29 cellular contexts compared by ENCODE assay signal in genomic region chr4:21893136-21893535, GRCh38. TPM values are rescaled to one million over a fixed set of nuclear protein-coding genes. Genes with fewer than 3 reads are reported as not detected.
"Had no signal": no experiment of that assay in that cellular context is flagged by ENCODE, and none has a peak within 500 bp of the region (broad histone marks: within the 10 kb centered on the region; RNA-seq: fewer than 3 reads in every experiment).

No MANE protein-coding gene starts in this region.

- H2AFZ ChIP-seq: parathyroid adenoma had no signal

- H3K4me2 ChIP-seq: smooth muscle cell had no signal

- H3K9me3 ChIP-seq: testis, uterus had no signal

- H3K36me3 ChIP-seq: lower lobe of right lung, uterus had no signal

- H3K36me3 Mint-ChIP-seq: activated naive CD4-positive, alpha-beta T cell treated with anti-CD3 and anti-CD28 coated beads, Interleukin-2, amount 50 U/mL, for 24 hours; brain; stimulated activated memory B cell treated with anti-CD40 and anti-IgM and Interleukin-4, amounts not matched to agents 10 μg/mL and 1 μg/mL and 100 μg/mL, for 72 hours had no signal

- H3K4me1 ChIP-seq: foreskin keratinocyte, lower lobe of right lung, parathyroid adenoma, testis, uterus had no signal

- H3K9ac ChIP-seq: parathyroid adenoma had no signal

- H3K4me3 ChIP-seq: lower lobe of right lung, smooth muscle cell, testis, uterus had no signal

- H3K27ac Mint-ChIP-seq: activated CD8-positive, alpha-beta T cell treated with anti-CD3 and anti-CD28 coated beads, Interleukin-2, amount 10 ng/mL, durations not matched to agents 7 days and 5 days; activated naive CD4-positive, alpha-beta T cell treated with anti-CD3 and anti-CD28 coated beads, Interleukin-2, amount 50 U/mL, for 24 hours; brain; dendritic cell treated with granulocyte-macrophage colony-stimulating factor and Interleukin-4, amounts not matched to agents 40 ng/mL and 50 ng/mL, for 4 days; naive B cell; stimulated activated memory B cell treated with anti-CD40 and anti-IgM and Interleukin-4, amounts not matched to agents 10 μg/mL and 1 μg/mL and 100 μg/mL, for 72 hours had no signal

- H3K27ac ChIP-seq: foreskin keratinocyte, lower lobe of right lung, parathyroid adenoma, testis had no signal

- H3K4me3 Mint-ChIP-seq: activated CD8-positive, alpha-beta T cell treated with anti-CD3 and anti-CD28 coated beads, Interleukin-2, amount 10 ng/mL, durations not matched to agents 7 days and 5 days; activated naive CD4-positive, alpha-beta T cell treated with anti-CD3 and anti-CD28 coated beads, Interleukin-2, amount 50 U/mL, for 24 hours; brain; dendritic cell treated with granulocyte-macrophage colony-stimulating factor and Interleukin-4, amounts not matched to agents 40 ng/mL and 50 ng/mL, for 4 days; naive B cell; stimulated activated memory B cell treated with anti-CD40 and anti-IgM and Interleukin-4, amounts not matched to agents 10 μg/mL and 1 μg/mL and 100 μg/mL, for 72 hours had no signal

- H3K27me3 ChIP-seq: foreskin keratinocyte, testis, uterus had no signal

- H3K27me3 Mint-ChIP-seq: activated naive CD4-positive, alpha-beta T cell treated with anti-CD3 and anti-CD28 coated beads, Interleukin-2, amount 50 U/mL, for 24 hours; brain; dendritic cell treated with granulocyte-macrophage colony-stimulating factor and Interleukin-4, amounts not matched to agents 40 ng/mL and 50 ng/mL, for 4 days; naive B cell; stimulated activated memory B cell treated with anti-CD40 and anti-IgM and Interleukin-4, amounts not matched to agents 10 μg/mL and 1 μg/mL and 100 μg/mL, for 72 hours had no signal

- H3K79me2 ChIP-seq: parathyroid adenoma had no signal

- H3K4me1 Mint-ChIP-seq: activated naive CD4-positive, alpha-beta T cell treated with anti-CD3 and anti-CD28 coated beads, Interleukin-2, amount 50 U/mL, for 24 hours; brain; naive B cell; stimulated activated memory B cell treated with anti-CD40 and anti-IgM and Interleukin-4, amounts not matched to agents 10 μg/mL and 1 μg/mL and 100 μg/mL, for 72 hours had no signal

- DNase-seq: activated CD4-positive, alpha-beta T cell treated with anti-CD3 and anti-CD28 coated beads for 1 hour; activated CD4-positive, alpha-beta T cell treated with anti-CD3 and anti-CD28 coated beads, Interleukin-2, amount 50 U/mL, for 1 hour; activated CD8-positive, alpha-beta T cell treated with anti-CD3 and anti-CD28 coated beads, Interleukin-2, amount 10 ng/mL, durations not matched to agents 7 days and 5 days; activated gamma-delta T cell treated with Interleukin-2 at 50 U/mL for 16 hours; activated T-cell treated with anti-CD3 and anti-CD28 coated beads, Interleukin-2, amount 50 U/mL, for 1 hour; aorta; effector CD4-positive, alpha-beta T cell; erythroblast; foreskin keratinocyte; lower lobe of right lung; naive B cell; nucleus accumbens; right cardiac atrium; stimulated activated CD4-positive, alpha-beta T cell treated with anti-CD3 and anti-CD28 coated beads, Interleukin-15, amount 100 ng/mL, for 24 hours; testis; trophoblast cell; uterus had no signal

RNA-seq across cellular contexts. Expression of gene KCNIP4, which starts 55.4 kb away (rescaled TPM):
- total RNA-seq: activated CD8-positive, alpha-beta T cell treated with anti-CD3 and anti-CD28 coated beads, Interleukin-2, amount 10 ng/mL, durations not matched to agents 7 days and 5 days; aorta; cardiac septum; chondrocyte; foreskin keratinocyte; glomerular endothelial cell; left lobe of liver; lower lobe of right lung; mesenteric fat pad; pulmonary artery endothelial cell; smooth muscle cell had no signal
- polyA plus RNA-seq: aorta, foreskin keratinocyte had no signal
